Comparison of ENCODE assay signal across 28 cellular contexts in the genomic region with DNA sequence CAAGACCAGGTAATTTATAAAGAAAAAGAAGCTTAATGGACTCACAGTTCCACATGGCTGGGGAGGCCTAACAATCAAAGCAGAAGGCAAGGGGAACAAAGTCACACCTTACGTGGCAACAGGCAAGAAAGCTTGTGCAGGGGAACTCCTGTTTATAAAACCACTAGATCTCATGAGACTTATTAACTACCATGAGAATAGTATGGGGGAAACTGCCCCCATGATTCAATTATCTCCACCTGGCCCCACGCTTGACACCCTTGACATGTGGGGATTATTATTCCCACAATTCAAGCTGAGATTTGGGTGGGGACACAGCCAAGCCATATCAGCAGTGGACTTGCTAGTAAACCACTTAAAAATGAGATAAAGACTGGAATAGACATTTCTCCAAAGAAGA.
"Had no signal": no experiment of that assay in that cellular context is flagged by ENCODE, and none has a peak within 500 bp of the region (broad histone marks: within the 10 kb centered on the region; RNA-seq: fewer than 3 reads in every experiment).

No MANE protein-coding gene starts in this region.

- H3K36me3 ChIP-seq: colonic mucosa, esophagus muscularis mucosa, esophagus squamous epithelium, gastrocnemius medialis, gastroesophageal sphincter, heart left ventricle, heart right ventricle had no signal

- H3K27ac ChIP-seq: colonic mucosa, coronary artery, dorsolateral prefrontal cortex, epithelial cell of prostate, esophagus muscularis mucosa, esophagus squamous epithelium, foreskin keratinocyte, gastrocnemius medialis, gastroesophageal sphincter, heart left ventricle, heart right ventricle had no signal

- ATAC-seq: effector memory CD8-positive, alpha-beta T cell; esophagus mucosa; foreskin keratinocyte; gastrocnemius medialis; gastroesophageal sphincter; heart left ventricle; heart right ventricle had no signal

- H3K4me3 ChIP-seq: colonic mucosa, coronary artery, dorsolateral prefrontal cortex, esophagus muscularis mucosa, esophagus squamous epithelium, gastrocnemius medialis, gastroesophageal sphincter, heart left ventricle, heart right ventricle had no signal

- FAIRE-seq: colon, endometrium, endothelial cell of umbilical vein, frontal cortex had no signal

- H3K9me3 ChIP-seq: colonic mucosa, esophagus muscularis mucosa, esophagus squamous epithelium, gastrocnemius medialis had no signal

- H3K4me1 ChIP-seq: colonic mucosa, esophagus muscularis mucosa, esophagus squamous epithelium, foreskin keratinocyte, gastrocnemius medialis, gastroesophageal sphincter, heart left ventricle, heart right ventricle had no signal

- H3K27me3 ChIP-seq: colonic mucosa, dorsolateral prefrontal cortex, esophagus muscularis mucosa, esophagus squamous epithelium, foreskin keratinocyte, gastrocnemius medialis, gastroesophageal sphincter, heart left ventricle, heart right ventricle had no signal

- DNase-seq: colonic mucosa; cortex of kidney; dermis blood vessel endothelial cell; dorsolateral prefrontal cortex; effector CD4-positive, alpha-beta T cell; effector CD8-positive, alpha-beta T cell; effector memory CD4-positive, alpha-beta T cell; effector memory CD8-positive, alpha-beta T cell; endodermal cell; erythroblast; esophagus squamous epithelium; foreskin fibroblast; foreskin keratinocyte; foreskin melanocyte; gastrocnemius medialis; glutamatergic neuron; head of caudate nucleus; heart left ventricle; heart right ventricle had no signal
